8 cellular contexts compared by ENCODE assay signal in genomic region chr7:44639701-44640321, GRCh38. TPM values are rescaled to one million over a fixed set of nuclear protein-coding genes. Genes with fewer than 3 reads are reported as not detected.
DNase-seq lines count a peak whose midpoint lies in the region; ATAC-seq and TF ChIP-seq lines count a peak whose summit lies in the region.

No MANE protein-coding gene starts in this region.

- H3F3A ChIP-seq in GM23248 (ENCODE audit: insufficient read depth) = peaks cover 38% of the 10 kb centered on the region

- H3K9ac ChIP-seq in GM23248 = peak overlapping the region; percentile 85

- peaks cover 0 to 4% (median 0%) of the 10 kb centered on the region in 3 donors for H3K36me3 Mint-ChIP-seq in naive thymus-derived CD8-positive, alpha-beta T cell

- H3K4me2 ChIP-seq in GM23248 (ENCODE audit: unreplicated experiment) = peak overlapping the region; percentile 79

- H3K9me3 Mint-ChIP-seq in naive thymus-derived CD8-positive, alpha-beta T cell = peaks cover 0 to 10% (median 0%) of the 10 kb centered on the region in 9 donors

- intact Hi-C loops in esophagus muscularis mucosa (cut with DNase I) = loop anchor here (5.0 kb wide), 1 partner anchor 53 kb away; no protein-coding TSS in a partner anchor

- H3K27me3 Mint-ChIP-seq in naive thymus-derived CD8-positive, alpha-beta T cell = no peaks in the 10 kb centered on the region

- in situ Hi-C loops in GM23248 (cut with MboI) = no loop called here

- H3K36me3 ChIP-seq in GM23248 (ENCODE audit: low read depth) (no peaks in the 10 kb centered on the region), esophagus muscularis mucosa (peaks cover 0 to 10% (median 2%) of the 10 kb centered on the region in 4 donors)

- H3K4me1 Mint-ChIP-seq in naive thymus-derived CD8-positive, alpha-beta T cell = peaks cover 27 to 78% (median 62%) of the 10 kb centered on the region in 4 donors

- H2AFZ ChIP-seq in GM23248 = no peak overlapping the region

- H3K79me2 ChIP-seq in GM23248 (ENCODE audit: insufficient read depth) = peaks cover 68% of the 10 kb centered on the region

- peak; percentile 69 for DNase-seq in GM23248
- peak; percentile 32 to 84 for DNase-seq in SW 1271 (lab: John Stamatoyannopoulos, UW)
- no peak for DNase-seq in esophagus muscularis mucosa (ENCODE audit: extremely low spot score)
- no peak for DNase-seq in naive thymus-derived CD8-positive, alpha-beta T cell

- H3K27ac ChIP-seq in 22Rv1 (peak overlapping the region; percentile 48; the same call in 1 of the 2 replicates), GM23248 (peak overlapping the region; percentile 99), esophagus muscularis mucosa (replicated peaks in 1 of 4) (peak overlapping the region; percentile 77 to 80 (median 78))

- H3K4me3 ChIP-seq in GM23248 = no peak overlapping the region
- H3K4me3 ChIP-seq in esophagus muscularis mucosa = no peak overlapping the region

- H3K27me3 ChIP-seq in GM23248 (replicated peaks; ENCODE audit: insufficient read depth) (no peaks in the 10 kb centered on the region), esophagus muscularis mucosa (no peaks in the 10 kb centered on the region)

- no peak for TF ChIP-seq EP300 in esophagus muscularis mucosa (IDR thresholded peaks at IDR 0.05)

- no peak for ATAC-seq in naive thymus-derived CD8-positive, alpha-beta T cell
- no peak for ATAC-seq in HG02852 (IDR thresholded peaks at IDR 0.05; ENCODE audit: unreplicated experiment)
- ATAC-seq in HG02973 (IDR thresholded peaks at IDR 0.05; ENCODE audit: unreplicated experiment) = no peak
- no peak for ATAC-seq in HG03342 (IDR thresholded peaks at IDR 0.05; ENCODE audit: unreplicated experiment)

- POLR2A ChIA-PET in naive thymus-derived CD8-positive, alpha-beta T cell (lab: Charles Lee) = interaction anchor here (0.6 to 5.1 kb wide), 9 partner anchors 9 to 245 kb away, joined by 3 to 47 read pairs (median 6); partner anchors contain the start of genes OGDH, PURB and TMED4

- 57 to 65% methylated on average over 8 of the region's 8 CpGs for WGBS in GM23248 (ENCODE audit: low coverage in 1 of 2, low lambda C conversion rate in 2 of 2, missing lambda C conversion rate in 2 of 2), 2 experiments
- WGBS in esophagus muscularis mucosa = 25% methylated on average over 8 of the region's 8 CpGs

- peak overlapping the region; percentile 2 to 94 (median 82) for H3K4me3 Mint-ChIP-seq in naive thymus-derived CD8-positive, alpha-beta T cell

- no peaks in the 10 kb centered on the region for H4K20me1 ChIP-seq in GM23248 (ENCODE audit: insufficient read depth)

- H3K4me1 ChIP-seq in GM23248 (ENCODE audit: insufficient read depth) (peaks cover 38% of the 10 kb centered on the region), esophagus muscularis mucosa (peaks cover 48 to 60% (median 55%) of the 10 kb centered on the region in 4 donors)

- H3K9me2 ChIP-seq in GM23248 (ENCODE audit: insufficient read depth) = no peaks in the 10 kb centered on the region

- TF ChIP-seq POLR2A in esophagus muscularis mucosa (IDR thresholded peaks at IDR 0.05; ENCODE audit: low read depth) = no peak

- H3K27ac Mint-ChIP-seq in naive thymus-derived CD8-positive, alpha-beta T cell = peak overlapping the region; percentile 96 to 99 (median 98)

- TF ChIP-seq CTCF in 22Rv1 (IDR thresholded peaks at IDR 0.05) (no peak), esophagus muscularis mucosa (IDR thresholded peaks at IDR 0.05) (no peak)

- H3K9me3 ChIP-seq in GM23248 (ENCODE audit: low read depth) = no peaks in the 10 kb centered on the region
- H3K9me3 ChIP-seq in esophagus muscularis mucosa = no peaks in the 10 kb centered on the region

RNA-seq across cellular contexts. Expression of gene OGDH, which starts 33.4 kb away (rescaled TPM):
- total RNA-seq in GM23248 (2014; rRNA removed; shearing (Covaris generic)) = 75.3 and 77.4 TPM in 2 replicates
- 31.4 and 35.3 TPM in 2 replicates for polyA plus RNA-seq in GM23248 (2016; fragmentation: Nextera tagmentation; extraction: Ambion mirVana)
- 100 to 1,000 TPM; 135 to 184 (median 145) TPM for total RNA-seq in esophagus muscularis mucosa
- total RNA-seq in naive thymus-derived CD8-positive, alpha-beta T cell = 10 to 100 TPM; 66.0 to 67.5 TPM
- 10 to 100 TPM; 23.9 to 30.6 (median 25.6) TPM for polyA plus RNA-seq in naive thymus-derived CD8-positive, alpha-beta T cell

RNA-seq across cellular contexts. Expression of gene TMED4, which starts 57.8 kb away (rescaled TPM):
- total RNA-seq in GM23248 (2014; rRNA removed; shearing (Covaris generic)) = 174 and 201 TPM in 2 replicates
- 78.2 and 86.0 TPM in 2 replicates for polyA plus RNA-seq in GM23248 (2016; fragmentation: Nextera tagmentation; extraction: Ambion mirVana)
- 100 to 1,000 TPM in 2 of 4 donors, 10 to 100 TPM in 2; 82.3 to 154 (median 116) TPM for total RNA-seq in esophagus muscularis mucosa
- 100 to 1,000 TPM; 109 to 110 TPM for total RNA-seq in naive thymus-derived CD8-positive, alpha-beta T cell
- 10 to 100 TPM; 61.4 to 80.4 (median 71.8) TPM for polyA plus RNA-seq in naive thymus-derived CD8-positive, alpha-beta T cell

Comparison
In these comparisons a context has a peak if more than half of its experiments do, and no peak if none do; other contexts are left out.
1. H3K27ac ChIP-seq: peak in every context shown above with its lines; median percentile 99 in GM23248; 78 in esophagus muscularis mucosa; 48 in 22Rv1.
2. DNase-seq: peak in GM23248 (single experiment) and SW 1271 (2 of 2); none in esophagus muscularis mucosa (single experiment) and naive thymus-derived CD8-positive, alpha-beta T cell (0 of 10).